Comparison of ENCODE assay signal across 8 cellular contexts in the genomic region with DNA sequence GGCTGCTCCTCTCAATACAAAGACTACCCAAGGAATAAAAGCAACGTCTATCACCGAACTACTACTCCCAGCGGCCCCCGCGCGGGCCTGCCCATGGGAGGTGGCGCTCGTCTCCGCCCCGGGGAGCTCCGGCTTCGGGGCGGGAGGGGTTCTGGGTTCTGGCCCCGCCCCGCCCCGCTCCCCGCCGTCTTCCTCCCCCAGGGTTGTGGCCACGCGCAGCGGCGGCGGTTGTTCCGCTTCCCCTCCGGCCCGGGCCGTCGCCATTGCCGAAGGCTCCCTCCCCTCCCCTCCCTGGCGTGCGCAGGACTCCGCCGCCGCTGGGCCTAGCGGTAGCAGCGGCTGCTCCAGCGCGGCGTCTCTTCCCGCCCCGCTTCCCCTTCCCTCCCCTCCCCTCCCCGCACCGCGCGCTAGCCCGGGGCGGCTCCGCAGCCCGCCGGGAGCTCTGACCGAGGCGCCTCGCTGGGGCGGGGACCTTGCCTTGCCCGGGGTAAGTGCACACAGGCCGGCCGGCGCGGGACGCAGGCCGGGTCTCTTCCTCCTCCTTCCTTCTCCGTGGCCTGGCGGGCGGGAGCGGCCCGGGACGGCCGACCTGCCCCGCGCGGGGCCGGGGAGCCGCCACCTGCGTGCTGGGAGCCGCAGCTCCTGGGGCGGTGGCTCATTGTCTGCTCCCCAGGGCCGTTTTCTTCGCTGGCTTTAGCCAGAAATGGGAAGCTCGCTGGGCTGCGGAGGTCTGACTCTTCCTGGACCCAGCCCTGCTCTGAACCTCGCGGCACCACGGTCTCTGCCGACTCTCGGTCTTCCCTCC. TPM values are rescaled to one million over a fixed set of nuclear protein-coding genes. Genes with fewer than 3 reads are reported as not detected.
A peak's percentile ranks its signal among the peaks of the same experiment; 100 is the strongest.
DNase-seq lines count a peak whose midpoint lies in the region; ATAC-seq and TF ChIP-seq lines count a peak whose summit lies in the region.

A gene (plus strand): TSS at position 187 of the 805 bp plus-strand sequence. CDS start 42,790 bp downstream, outside the sequence.

- intact Hi-C loops in breast epithelium (cut with DNase I; ENCODE audit: low total_unique reads) = no loop called here

- H3K9ac ChIP-seq in iPS-18a (ENCODE audit: low read length) = peak within 1 kb of the TSS; percentile 94
- peak within 1 kb of the TSS; percentile 100 for H3K9ac ChIP-seq in skeletal muscle satellite cell (ENCODE audit: low read depth, low read length)

- TF ChIP-seq CTCF in WI38 (IDR thresholded peaks at IDR 0.05; ENCODE audit: low read depth, low read length) (no peak), breast epithelium (IDR thresholded peaks at IDR 0.05) (no peak)

- in situ Hi-C loops in ACHN (cut with HindIII; ENCODE audit: low pct_ligation_motif_present, low pct_unique_long_range_greater_than_20kb, low sequenced_read_pairs) = no loop called here

- peak within 1 kb of the TSS; percentile 83 for H3K4me2 ChIP-seq in skeletal muscle satellite cell (ENCODE audit: low read length)

- ATAC-seq in GM18909 (IDR thresholded peaks at IDR 0.05; ENCODE audit: poor library complexity, unreplicated experiment) (peak; percentile 90), HG03159 (IDR thresholded peaks at IDR 0.05; ENCODE audit: unreplicated experiment) (peak; percentile 86)

- no peaks in the 10 kb centered on the region for H3K27me3 ChIP-seq in breast epithelium
- no peaks in the 10 kb centered on the region for H3K27me3 ChIP-seq in iPS-18a (ENCODE audit: control insufficient read depth, insufficient read depth, low read length)
- H3K27me3 ChIP-seq in skeletal muscle satellite cell (ENCODE audit: control insufficient read depth, insufficient read depth, low read length) = no peaks in the 10 kb centered on the region

- peak within 1 kb of the TSS; percentile 94 for H3K4me3 ChIP-seq in WI38 (ENCODE audit: low read depth, low read length)
- H3K4me3 ChIP-seq in breast epithelium = peak within 1 kb of the TSS; percentile 73 to 100 (median 76)
- H3K4me3 ChIP-seq in iPS-18a (ENCODE audit: low read length) = peak within 1 kb of the TSS; percentile 92
- peak within 1 kb of the TSS; percentile 97 for H3K4me3 ChIP-seq in skeletal muscle satellite cell (ENCODE audit: low read length)

- DNase-seq in ACHN (peak; percentile 85), NCI-H226 (peak; percentile 88), breast epithelium (ENCODE audit: low spot score in 2 of 2) (peak; percentile 78 to 79)

- H3K36me3 ChIP-seq in breast epithelium = no peaks in the 10 kb centered on the region
- H3K36me3 ChIP-seq in iPS-18a (ENCODE audit: control insufficient read depth, low read depth, low read length) = no peaks in the 10 kb centered on the region
- no peaks in the 10 kb centered on the region for H3K36me3 ChIP-seq in skeletal muscle satellite cell (ENCODE audit: insufficient read depth, low read length)

- TF ChIP-seq POLR2A in breast epithelium (IDR thresholded peaks at IDR 0.05) = no peak

- H3K27ac ChIP-seq in breast epithelium = peak within 1 kb of the TSS; percentile 91 to 99
- peak within 1 kb of the TSS; percentile 84 for H3K27ac ChIP-seq in iPS-18a (ENCODE audit: low read length)

- H3K4me1 ChIP-seq in breast epithelium (no peaks in the 10 kb centered on the region), iPS-18a (ENCODE audit: control insufficient read depth, low read depth, low read length) (peaks cover 10% of the 10 kb centered on the region), skeletal muscle satellite cell (ENCODE audit: control insufficient read depth, insufficient read depth, low read length) (peaks cover 15% of the 10 kb centered on the region)

- H3K9me3 ChIP-seq in breast epithelium (no peaks in the 10 kb centered on the region), iPS-18a (ENCODE audit: control insufficient read depth, low read depth, low read length) (no peaks in the 10 kb centered on the region), skeletal muscle satellite cell (replicated peaks; ENCODE audit: low read length) (no peaks in the 10 kb centered on the region)

RNA-seq across cellular contexts. Expression of the gene that starts here (rescaled TPM):
- total RNA-seq in breast epithelium = 10 to 100 TPM; 42.3 to 71.2 (median 50.5) TPM
- 35.6 and 42.3 TPM in 2 replicates for total RNA-seq in skeletal muscle satellite cell (2012; rRNA removed)

Comparison
In these comparisons a context has a peak if more than half of its experiments do, and no peak if none do; other contexts are left out.
1. Peak in every context shown above with its lines: DNase-seq, ATAC-seq, H3K4me3 ChIP-seq and H3K27ac ChIP-seq.